Comparison of ENCODE assay signal across 8 cellular contexts in genomic region chr12:7188557-7189397, GRCh38. TPM values are rescaled to one million over a fixed set of nuclear protein-coding genes. Genes with fewer than 3 reads are reported as not detected.
DNase-seq lines count a peak whose midpoint lies in the region; ATAC-seq, FAIRE-seq and TF ChIP-seq lines count a peak whose summit lies in the region.

No MANE protein-coding gene starts in this region.

- H3K9me3 Mint-ChIP-seq in Caco-2 (ENCODE audit: unreplicated experiment) (no peaks in the 10 kb centered on the region), nephron (no peaks in the 10 kb centered on the region)
- no peaks in the 10 kb centered on the region for H3K9me3 Mint-ChIP-seq in stimulated activated naive CD8-positive, alpha-beta T cell treated with anti-CD3 and anti-CD28 coated beads, Interleukin-15, Interleukin-2, amounts not matched to agents 100 ng/mL and 50 ng/mL, for 24 hours

- CTCF ChIA-PET in Caco-2 (lab: Charles Lee), result interaction anchor here (0.5 to 1.6 kb wide), 9 partner anchors 9 to 697 kb away, joined by 3 to 5 read pairs (median 3); partner anchors contain the start of gene SPSB2

- H3K4me3 ChIP-seq in Caco-2 (ENCODE audit: low read depth, low read length), result peak overlapping the region; percentile 96

- H3K4me3 Mint-ChIP-seq in Caco-2 (ENCODE audit: unreplicated experiment), result peak overlapping the region; percentile 93
- H3K4me3 Mint-ChIP-seq in nephron, result peak overlapping the region; percentile 98 to 99 (median 98)
- H3K4me3 Mint-ChIP-seq in stimulated activated naive CD8-positive, alpha-beta T cell treated with anti-CD3 and anti-CD28 coated beads, Interleukin-15, Interleukin-2, amounts not matched to agents 100 ng/mL and 50 ng/mL, for 24 hours, result peak overlapping the region; percentile 87

- H3K27ac Mint-ChIP-seq in Caco-2 (ENCODE audit: unreplicated experiment), result peak overlapping the region; percentile 90
- H3K27ac Mint-ChIP-seq in nephron, result peak overlapping the region; percentile 77 to 98 (median 96)
- peak overlapping the region; percentile 92 for H3K27ac Mint-ChIP-seq in stimulated activated naive CD8-positive, alpha-beta T cell treated with anti-CD3 and anti-CD28 coated beads, Interleukin-15, Interleukin-2, amounts not matched to agents 100 ng/mL and 50 ng/mL, for 24 hours

- DNase-seq in Caco-2 (peak; percentile 83 to 84), HuH-7.5 (ENCODE audit: low spot score) (peak; percentile 70), RCC 7860 (ENCODE audit: low spot score) (peak; percentile 43), fibroblast of the conjunctiva (ENCODE audit: low read depth) (peak; percentile 37)
- peak; percentile 46 for DNase-seq in activated effector memory CD4-positive, alpha-beta T cell treated with Interleukin-2 at 50 U/mL for 16 hours

- peaks cover 16% of the 10 kb centered on the region; the same call in 1 of the 2 replicates for H3K4me1 ChIP-seq in Caco-2

- peaks cover 22% of the 10 kb centered on the region for H3K36me3 Mint-ChIP-seq in Caco-2 (ENCODE audit: insufficient read depth, unreplicated experiment)
- H3K36me3 Mint-ChIP-seq in nephron (ENCODE audit: low read depth), result peaks cover 18% of the 10 kb centered on the region
- H3K36me3 Mint-ChIP-seq in stimulated activated naive CD8-positive, alpha-beta T cell treated with anti-CD3 and anti-CD28 coated beads, Interleukin-15, Interleukin-2, amounts not matched to agents 100 ng/mL and 50 ng/mL, for 24 hours (ENCODE audit: low read depth), result peaks cover 18% of the 10 kb centered on the region

- no peak for FAIRE-seq in RCC 7860 (lab: Jason Lieb, UNC)

- ATAC-seq in GM21447 (IDR thresholded peaks at IDR 0.05; ENCODE audit: unreplicated experiment), result peak; percentile 38

- BruUV-seq in Caco-2 (replicated peaks; lab: Mats Ljungman, UMichigan), result TSS peak; percentile 75

- peak; percentile 56 to 82 for TF ChIP-seq CTCF in Caco-2 (IDR thresholded peaks at IDR 0.05; ENCODE audit: insufficient read depth in 1 of 2, low read depth in 1 of 2, low read length in 1 of 2, severe bottlenecking in 1 of 2, unreplicated experiment in 1 of 2)
- peak; percentile 46 to 66 (median 52) for TF ChIP-seq CTCF in nephron (IDR thresholded peaks at IDR 0.05; ENCODE audit: unreplicated experiment in 3 of 3)

- H3K4me1 Mint-ChIP-seq in Caco-2 (ENCODE audit: low read depth, unreplicated experiment) (peaks cover 21% of the 10 kb centered on the region), nephron (peaks cover 22% of the 10 kb centered on the region)
- peaks cover 43% of the 10 kb centered on the region for H3K4me1 Mint-ChIP-seq in stimulated activated naive CD8-positive, alpha-beta T cell treated with anti-CD3 and anti-CD28 coated beads, Interleukin-15, Interleukin-2, amounts not matched to agents 100 ng/mL and 50 ng/mL, for 24 hours (ENCODE audit: low read depth)

- H3K36me3 ChIP-seq in Caco-2 (ENCODE audit: control insufficient read depth, insufficient read depth, low read length), result no peaks in the 10 kb centered on the region

- H3K27me3 ChIP-seq in Caco-2 (replicated peaks; ENCODE audit: control insufficient read depth, insufficient read depth, low read length), result no peaks in the 10 kb centered on the region

- H3K27me3 Mint-ChIP-seq in Caco-2 (ENCODE audit: insufficient read depth, unreplicated experiment) (peaks cover 8% of the 10 kb centered on the region), nephron (ENCODE audit: low read depth) (no peaks in the 10 kb centered on the region)
- no peaks in the 10 kb centered on the region for H3K27me3 Mint-ChIP-seq in stimulated activated naive CD8-positive, alpha-beta T cell treated with anti-CD3 and anti-CD28 coated beads, Interleukin-15, Interleukin-2, amounts not matched to agents 100 ng/mL and 50 ng/mL, for 24 hours

- POLR2A ChIA-PET in Caco-2 (lab: Charles Lee), result interaction anchor here (0.6 to 0.7 kb wide), 4 partner anchors 80 to 894 kb away, joined by 3 to 6 read pairs (median 3); no protein-coding TSS in a partner anchor

- H3K9me3 ChIP-seq in Caco-2, result no peaks in the 10 kb centered on the region

- intact Hi-C loops in Caco-2 (cut with micrococcal nuclease; ENCODE audit: unreplicated experiment), result loop anchor here (1.0 kb wide), 1 partner anchor 46 kb away; no protein-coding TSS in a partner anchor

RNA-seq across cellular contexts. Expression of gene PEX5, which starts 0.7 kb away (rescaled TPM):
- total RNA-seq in Caco-2 (2022), result 74.5 and 82.7 TPM in 2 replicates

RNA-seq across cellular contexts. Expression of gene CLSTN3, which starts 58.6 kb away (rescaled TPM):
- 40.2 and 44.3 TPM in 2 replicates for total RNA-seq in Caco-2 (2022)

Comparison
In these comparisons a context has a peak if more than half of its experiments do, and no peak if none do; other contexts are left out.
1. Peak in every context shown above with its lines: DNase-seq, ATAC-seq and H3K4me3 ChIP-seq.